ENCODE assay signal across 10 cellular contexts in genomic region chr3:126113733-126114132, GRCh38. TPM values are rescaled to one million over a fixed set of nuclear protein-coding genes. Genes with fewer than 3 reads are reported as not detected.
DNase-seq lines count a peak whose midpoint lies in the region; FAIRE-seq and TF ChIP-seq lines count a peak whose summit lies in the region.
"Had no signal": no experiment of that assay in that cellular context is flagged by ENCODE, and none has a peak within 500 bp of the region (broad histone marks: within the 10 kb centered on the region; RNA-seq: fewer than 3 reads in every experiment).

No MANE protein-coding gene starts in this region.

- no peaks in the 10 kb centered on the region for H3K9me3 ChIP-seq in Loucy (ENCODE audit: insufficient read depth, low read depth, low read length)
- H3K9me3 ChIP-seq: BLaER1 had no signal

- H3K27me3 ChIP-seq in Loucy (ENCODE audit: insufficient read depth, low read length, poor library complexity, severe bottlenecking): no peaks in the 10 kb centered on the region
- H3K27me3 ChIP-seq: BLaER1 had no signal

- no peaks in the 10 kb centered on the region for H3K79me2 ChIP-seq in Loucy (ENCODE audit: insufficient read depth, low read length)

- no peak overlapping the region for H3K4me3 ChIP-seq in Loucy (ENCODE audit: low read length, poor library complexity, severe bottlenecking)
- no peak overlapping the region for H3K4me3 ChIP-seq in epithelial cell of proximal tubule (ENCODE audit: low read depth, low read length)
- H3K4me3 ChIP-seq: BLaER1 had no signal

- DNase-seq in NCI-H1694 treated with DMSO at 0.1 percent for 48 hours (lab: John Stamatoyannopoulos, UW) (peak; percentile 82), NCI-H1694 (lab: John Stamatoyannopoulos, UW) (no peak), epithelial cell of proximal tubule (ENCODE audit: low read depth) (no peak), retina (peak; percentile 6), T1000 (lab: John Stamatoyannopoulos, UW) (no peak), frontal cortex (ENCODE audit: low spot score in 2 of 2) (no peak), AG08395 (ENCODE audit: low spot score) (no peak)
- DNase-seq: NCI-H1092 treated with DMSO at 0.1 percent for 48 hours had no signal

- H3K4me1 ChIP-seq in Loucy (ENCODE audit: insufficient read depth, low read length, poor library complexity, severe bottlenecking): no peaks in the 10 kb centered on the region
- H3K4me1 ChIP-seq: BLaER1 had no signal

- no peaks in the 10 kb centered on the region for H3K9me2 ChIP-seq in Loucy (replicated peaks; ENCODE audit: low read depth, low read length)

- peak; percentile 58 for TF ChIP-seq CTCF in Loucy (conservative IDR thresholded peaks at IDR 0.05; ENCODE audit: low read length)
- peak; percentile 38 for TF ChIP-seq CTCF in epithelial cell of proximal tubule (conservative IDR thresholded peaks at IDR 0.05; ENCODE audit: low read depth, low read length)

- FAIRE-seq in frontal cortex (lab: Jason Lieb, UNC): no peak

- H3K9ac ChIP-seq in Loucy (ENCODE audit: low read depth, low read length, poor library complexity, severe bottlenecking): no peak overlapping the region
- H3K9ac ChIP-seq: BLaER1 had no signal

- no peak overlapping the region for H3K4me2 ChIP-seq in Loucy (ENCODE audit: low read depth, low read length, poor library complexity, severe bottlenecking)
- H3K4me2 ChIP-seq: BLaER1 had no signal

- H2AFZ ChIP-seq in Loucy (ENCODE audit: low read length): no peak overlapping the region

- H4K20me1 ChIP-seq in Loucy (ENCODE audit: insufficient read depth, low read length, poor library complexity, severe bottlenecking): no peaks in the 10 kb centered on the region
- H4K20me1 ChIP-seq: BLaER1 had no signal

- no peaks in the 10 kb centered on the region for H3K36me3 ChIP-seq in Loucy (ENCODE audit: insufficient read depth, low read length)
- H3K36me3 ChIP-seq: BLaER1 had no signal

- H3F3A ChIP-seq in Loucy (ENCODE audit: low read depth): no peaks in the 10 kb centered on the region

RNA-seq across cellular contexts. Expression of gene SLC41A3, which starts 29.8 kb away (rescaled TPM):
- 25.5 and 41.6 TPM in 2 replicates for total RNA-seq in epithelial cell of proximal tubule
- total RNA-seq in frontal cortex: 53.4 TPM

Comparison
In these comparisons a context has a peak if more than half of its experiments do, and no peak if none do; other contexts are left out.
1. DNase-seq: peak in NCI-H1694 treated with DMSO at 0.1 percent for 48 hours (single experiment) and retina (single experiment); none in NCI-H1694 (single experiment), epithelial cell of proximal tubule (single experiment), T1000 (single experiment), frontal cortex (0 of 2) and AG08395 (single experiment).